In genomic region chr17:27743288-27743885, GRCh38 we compare ENCODE assay signal across 1 cellular context.
TF ChIP-seq lines count a peak whose summit lies in the region.

No MANE protein-coding gene starts in this region.

TF ChIP-seq in HepG2, 621 proteins besides CTCF, POLR2A, EP300 and RAD21 (continued from another document):
- TF ChIP-seq DR1 (CRISPR knock-in tag; IDR thresholded peaks at IDR 0.05) (no peak), MAFK (conservative IDR thresholded peaks at IDR 0.05 in 1 of 2, IDR thresholded peaks at IDR 0.05 in 1 of 2; ENCODE audit: low read length in 2 of 2) (no peak), ATF6 (CRISPR knock-in tag; conservative IDR thresholded peaks at IDR 0.05) (no peak), NFIB (CRISPR knock-in tag; IDR thresholded peaks at IDR 0.05; ENCODE audit: borderline replicate concordance) (no peak), SKIL (CRISPR knock-in tag; IDR thresholded peaks at IDR 0.05; ENCODE audit: borderline replicate concordance) (no peak), CREM (IDR thresholded peaks at IDR 0.05) (no peak), CREM (CRISPR knock-in tag; IDR thresholded peaks at IDR 0.05) (no peak), PAXIP1 (CRISPR knock-in tag; conservative IDR thresholded peaks at IDR 0.05) (no peak), ARNT2 (CRISPR knock-in tag; IDR thresholded peaks at IDR 0.05; ENCODE audit: low read depth) (no peak), FOSL1 (CRISPR knock-in tag; IDR thresholded peaks at IDR 0.05; ENCODE audit: borderline replicate concordance) (no peak)
